ENCODE assay signal across 11 cellular contexts in genomic region chr9:112971415-112971814, GRCh38. TPM values are rescaled to one million over a fixed set of nuclear protein-coding genes. Genes with fewer than 3 reads are reported as not detected.
DNase-seq lines count a peak whose midpoint lies in the region; ATAC-seq, FAIRE-seq and TF ChIP-seq lines count a peak whose summit lies in the region.
"Had no signal": no experiment of that assay in that cellular context is flagged by ENCODE, and none has a peak within 500 bp of the region (broad histone marks: within the 10 kb centered on the region; RNA-seq: fewer than 3 reads in every experiment).

No MANE protein-coding gene starts in this region.

- H3K27me3 Mint-ChIP-seq in natural killer cell treated with Interleukin-12 subunit alpha and Interleukin-12 subunit beta and Interleukin-15 and Interleukin-18, amount 100 ng/mL, for 72 hours: peaks cover 15 to 30% of the 10 kb centered on the region in 2 donors

- H3K36me3 Mint-ChIP-seq in natural killer cell treated with Interleukin-12 subunit alpha and Interleukin-12 subunit beta and Interleukin-15 and Interleukin-18, amount 100 ng/mL, for 72 hours: peaks cover 5% of the 10 kb centered on the region

- no peak overlapping the region for H3K27ac Mint-ChIP-seq in natural killer cell treated with Interleukin-12 subunit alpha and Interleukin-12 subunit beta and Interleukin-15 and Interleukin-18, amount 100 ng/mL, for 72 hours

- H3K27me3 ChIP-seq in osteoblast (ENCODE audit: insufficient read depth, low read length) (no peaks in the 10 kb centered on the region), sigmoid colon (no peaks in the 10 kb centered on the region)
- H3K27me3 ChIP-seq: ovary had no signal

- no peak overlapping the region for H2AFZ ChIP-seq in osteoblast (ENCODE audit: low read length)

- intact Hi-C loops in sigmoid colon (cut with DNase I): no loop called here

- H3K9me3 ChIP-seq in osteoblast (ENCODE audit: low read depth, low read length) (no peaks in the 10 kb centered on the region), sigmoid colon (no peaks in the 10 kb centered on the region)
- H3K9me3 ChIP-seq: ovary had no signal

- TF ChIP-seq CTCF in osteoblast (IDR thresholded peaks at IDR 0.05; ENCODE audit: extremely low read depth, low read depth, low read length) (peak; percentile 23), sigmoid colon (IDR thresholded peaks at IDR 0.05) (no peak)

- H3K4me1 ChIP-seq in osteoblast (ENCODE audit: insufficient read depth, low read length): no peaks in the 10 kb centered on the region
- no peaks in the 10 kb centered on the region for H3K4me1 ChIP-seq in sigmoid colon

- DNase-seq in SHP77 (lab: John Stamatoyannopoulos, UW) (peak; percentile 5 to 32), SHP77 treated with DMSO at 0.1 percent for 48 hours (lab: John Stamatoyannopoulos, UW) (no peak), LHCN-M2 (ENCODE audit: low read depth) (peak; percentile 19), amniotic epithelial cell (ENCODE audit: low read depth) (peak; percentile 6), osteoblast (ENCODE audit: insufficient read length, low spot score, missing footprints) (no peak), GM12892 (ENCODE audit: insufficient read length) (no peak), sigmoid colon (no peak)
- no peak for DNase-seq in natural killer cell treated with Interleukin-12 subunit alpha and Interleukin-12 subunit beta and Interleukin-15 and Interleukin-18, amount 100 ng/mL, for 72 hours (ENCODE audit: low spot score)
- DNase-seq: ovary, substantia nigra had no signal

- 16 to 35% methylated on average over 5 of the region's 5 CpGs for WGBS in sigmoid colon, 2 donors

- H3K27ac ChIP-seq in osteoblast (ENCODE audit: low read depth, low read length) (no peak overlapping the region), sigmoid colon (no peak overlapping the region)
- H3K27ac ChIP-seq: ovary had no signal

- no peaks in the 10 kb centered on the region for H3K4me1 Mint-ChIP-seq in natural killer cell treated with Interleukin-12 subunit alpha and Interleukin-12 subunit beta and Interleukin-15 and Interleukin-18, amount 100 ng/mL, for 72 hours (ENCODE audit: low read depth in 2 of 2)

- H3K36me3 ChIP-seq in osteoblast (ENCODE audit: insufficient read depth, low read length) (no peaks in the 10 kb centered on the region), sigmoid colon (no peaks in the 10 kb centered on the region)
- H3K36me3 ChIP-seq: ovary had no signal

- TF ChIP-seq EP300 in sigmoid colon (IDR thresholded peaks at IDR 0.05): no peak

- FAIRE-seq in GM12892 (lab: Jason Lieb, UNC): no peak
- FAIRE-seq: TTC549 had no signal

- no peak overlapping the region for H3K4me2 ChIP-seq in osteoblast (ENCODE audit: insufficient read depth, low read length)

- H3K4me3 ChIP-seq in osteoblast (ENCODE audit: insufficient read depth, low read length) (no peak overlapping the region), sigmoid colon (no peak overlapping the region)
- H3K4me3 ChIP-seq: ovary had no signal

- TF ChIP-seq POLR2A in GM12892 (IDR thresholded peaks at IDR 0.05; ENCODE audit: low read depth, low read length): no peak
- no peak for TF ChIP-seq POLR2A in sigmoid colon (IDR thresholded peaks at IDR 0.05)

- peaks cover 11% of the 10 kb centered on the region for H3K9me3 Mint-ChIP-seq in natural killer cell treated with Interleukin-12 subunit alpha and Interleukin-12 subunit beta and Interleukin-15 and Interleukin-18, amount 100 ng/mL, for 72 hours

- no peaks in the 10 kb centered on the region for H3K79me2 ChIP-seq in osteoblast (ENCODE audit: insufficient read depth, low read length)

- H4K20me1 ChIP-seq in osteoblast (ENCODE audit: insufficient read depth, low read length): no peaks in the 10 kb centered on the region

- H3K4me3 Mint-ChIP-seq in natural killer cell treated with Interleukin-12 subunit alpha and Interleukin-12 subunit beta and Interleukin-15 and Interleukin-18, amount 100 ng/mL, for 72 hours: no peak overlapping the region

- no peak for ATAC-seq in natural killer cell treated with Interleukin-12 subunit alpha and Interleukin-12 subunit beta and Interleukin-15 and Interleukin-18, amount 100 ng/mL, for 72 hours

RNA-seq across cellular contexts. Expression of gene ZNF883, which starts 40.6 kb away (rescaled TPM):
- total RNA-seq in LHCN-M2 (2014; rRNA removed) (0.51 and 1.0 TPM in 2 replicates), osteoblast (7.2 and 7.7 TPM in 2 replicates), sigmoid colon (1 to 10 TPM in 3 of 4 donors, under 1 TPM in 1; 0.54 to 3.0 (median 2.2) TPM)
- 0.26 TPM for polyA plus RNA-seq in LHCN-M2 (2012)
- under 1 TPM; 0.22 to 0.83 TPM for total RNA-seq in natural killer cell treated with Interleukin-12 subunit alpha and Interleukin-12 subunit beta and Interleukin-15 and Interleukin-18, amount 100 ng/mL, for 72 hours
- polyA plus RNA-seq in GM12892 (2012; ENCODE audit: missing spikeins): 0.15 TPM
- polyA plus RNA-seq in sigmoid colon: under 1 TPM in 2 of 3 donors, not detected in 1; 0.69 to 0.96 TPM

Comparison
In these comparisons a context has a peak if more than half of its experiments do, and no peak if none do; other contexts are left out.
1. DNase-seq: peak in SHP77 (2 of 2), LHCN-M2 (single experiment) and amniotic epithelial cell (single experiment); none in SHP77 treated with DMSO at 0.1 percent for 48 hours (single experiment), osteoblast (single experiment), natural killer cell treated with Interleukin-12 subunit alpha and Interleukin-12 subunit beta and Interleukin-15 and Interleukin-18, amount 100 ng/mL, for 72 hours (single experiment), GM12892 (single experiment) and sigmoid colon (single experiment).